In genomic region chr7:117110480-117111315, GRCh38 we compare ENCODE assay signal across 8 cellular contexts.
DNase-seq lines count a peak whose midpoint lies in the region; ATAC-seq and TF ChIP-seq lines count a peak whose summit lies in the region.

No MANE protein-coding gene starts in this region.

- no peaks in the 10 kb centered on the region for H3K27me3 Mint-ChIP-seq in activated naive CD8-positive, alpha-beta T cell treated with anti-CD3 and anti-CD28 coated beads, Interleukin-2, amount 10 ng/mL, durations not matched to agents 7 days and 5 days

- TF ChIP-seq CTCF in GM13977 (IDR thresholded peaks at IDR 0.05; ENCODE audit: extremely low read depth, insufficient read depth, missing control alignments) = no peak

- in situ Hi-C loops in GM13977 (cut with MboI; ENCODE audit: low pct_unique_long_range_greater_than_20kb, low sequenced_read_pairs, unreplicated experiment) = no loop called here

- ATAC-seq in GM21717 (IDR thresholded peaks at IDR 0.05; ENCODE audit: unreplicated experiment) = peak; percentile 97
- peak; percentile 99 for ATAC-seq in activated naive CD8-positive, alpha-beta T cell treated with anti-CD3 and anti-CD28 coated beads, Interleukin-2, amount 10 ng/mL, durations not matched to agents 7 days and 5 days (ENCODE audit: low read depth)

- POLR2A ChIA-PET in activated naive CD8-positive, alpha-beta T cell treated with anti-CD3 and anti-CD28 coated beads, Interleukin-2, amount 10 ng/mL, durations not matched to agents 7 days and 5 days (lab: Charles Lee) = no interaction called here

- H3K4me3 Mint-ChIP-seq in activated naive CD8-positive, alpha-beta T cell treated with anti-CD3 and anti-CD28 coated beads, Interleukin-2, amount 10 ng/mL, durations not matched to agents 7 days and 5 days = peak overlapping the region; percentile 41

- H3K36me3 Mint-ChIP-seq in activated naive CD8-positive, alpha-beta T cell treated with anti-CD3 and anti-CD28 coated beads, Interleukin-2, amount 10 ng/mL, durations not matched to agents 7 days and 5 days = peaks cover 7% of the 10 kb centered on the region

- H3K27ac Mint-ChIP-seq in activated naive CD8-positive, alpha-beta T cell treated with anti-CD3 and anti-CD28 coated beads, Interleukin-2, amount 10 ng/mL, durations not matched to agents 7 days and 5 days = peak overlapping the region; percentile 79

- peak; percentile 70 for DNase-seq in GM13977 (ENCODE audit: low spot score)
- peak; percentile 56 for DNase-seq in NCI-H146 (lab: John Stamatoyannopoulos, UW)
- no peak for DNase-seq in activated naive CD8-positive, alpha-beta T cell treated with anti-CD3 and anti-CD28 coated beads, Interleukin-2, amount 10 ng/mL, durations not matched to agents 7 days and 5 days
- DNase-seq in stimulated activated CD4-positive, alpha-beta T cell treated with anti-CD3 and anti-CD28 coated beads, Interleukin-1b, Interleukin-23, amount 100 ng/mL, for 24 hours (ENCODE audit: low read depth in 4 of 4, low spot score in 1 of 4) = peak in 3 of 4 experiments; percentile 6 to 34 (median 25)
- DNase-seq in putamen (ENCODE audit: low spot score) = no peak
- no peak for DNase-seq in HCEC 1CT
- DNase-seq in NCI-H82 (lab: John Stamatoyannopoulos, UW) = no peak

- H3K4me1 Mint-ChIP-seq in activated naive CD8-positive, alpha-beta T cell treated with anti-CD3 and anti-CD28 coated beads, Interleukin-2, amount 10 ng/mL, durations not matched to agents 7 days and 5 days = peaks cover 14% of the 10 kb centered on the region

- peaks cover 5% of the 10 kb centered on the region for H3K9me3 Mint-ChIP-seq in activated naive CD8-positive, alpha-beta T cell treated with anti-CD3 and anti-CD28 coated beads, Interleukin-2, amount 10 ng/mL, durations not matched to agents 7 days and 5 days

Comparison
In these comparisons a context has a peak if more than half of its experiments do, and no peak if none do; other contexts are left out.
1. DNase-seq: peak in GM13977 (single experiment), NCI-H146 (single experiment) and stimulated activated CD4-positive, alpha-beta T cell treated with anti-CD3 and anti-CD28 coated beads, Interleukin-1b, Interleukin-23, amount 100 ng/mL, for 24 hours (3 of 4); none in activated naive CD8-positive, alpha-beta T cell treated with anti-CD3 and anti-CD28 coated beads, Interleukin-2, amount 10 ng/mL, durations not matched to agents 7 days and 5 days (single experiment), putamen (single experiment), HCEC 1CT (single experiment) and NCI-H82 (single experiment).